30 cellular contexts compared by ENCODE assay signal in genomic region chr4:5945171-5945570, GRCh38. TPM values are rescaled to one million over a fixed set of nuclear protein-coding genes. Genes with fewer than 3 reads are reported as not detected.
"Had no signal": no experiment of that assay in that cellular context is flagged by ENCODE, and none has a peak within 500 bp of the region (broad histone marks: within the 10 kb centered on the region; RNA-seq: fewer than 3 reads in every experiment).

No MANE protein-coding gene starts in this region.

- H3K9me3 ChIP-seq: gastrocnemius medialis had no signal

- H3K36me3 ChIP-seq: ascending aorta, breast epithelium, cardiac muscle cell, esophagus muscularis mucosa, gastrocnemius medialis, heart left ventricle had no signal

- H3K27me3 ChIP-seq: ascending aorta, cardiac muscle cell, foreskin keratinocyte had no signal

- ATAC-seq: activated CD4-positive, alpha-beta T cell treated with anti-CD3 and anti-CD28 coated beads for 36 hours; activated CD8-positive, alpha-beta memory T cell treated with anti-CD3 and anti-CD28 coated beads, Interleukin-2, amount 10 ng/mL, durations not matched to agents 7 days and 5 days; activated CD8-positive, alpha-beta T cell treated with anti-CD3 and anti-CD28 coated beads, Interleukin-2, amount 10 ng/mL, durations not matched to agents 7 days and 5 days; activated naive CD4-positive, alpha-beta T cell treated with anti-CD3 and anti-CD28 coated beads, Interleukin-2, amount 50 U/mL, for 72 hours; activated T-cell treated with anti-CD3 and anti-CD28 coated beads, Interleukin-2, amount 50 U/mL, for 72 hours; foreskin keratinocyte; gastrocnemius medialis; heart left ventricle had no signal

- H3K4me3 ChIP-seq: ascending aorta, breast epithelium, cardiac muscle cell, coronary artery, dorsolateral prefrontal cortex, esophagus muscularis mucosa, gastrocnemius medialis, heart left ventricle had no signal

- H3K4me1 ChIP-seq: ascending aorta, breast epithelium, esophagus muscularis mucosa, foreskin keratinocyte, gastrocnemius medialis, heart left ventricle had no signal

- H3K27ac ChIP-seq: ascending aorta, breast epithelium, cardiac muscle cell, coronary artery, dorsolateral prefrontal cortex, esophagus muscularis mucosa, foreskin keratinocyte, gastrocnemius medialis, heart left ventricle had no signal

- DNase-seq: activated CD4-positive, alpha-beta memory T cell treated with anti-CD3 and anti-CD28 coated beads for 36 hours; activated CD4-positive, alpha-beta T cell treated with anti-CD3 and anti-CD28 coated beads for 36 hours; activated CD4-positive, alpha-beta T cell treated with anti-CD3 and anti-CD28 coated beads, Interleukin-2, amount 10 ng/mL, durations not matched to agents 24 days and 14 days; activated CD4-positive, CD25-positive, alpha-beta regulatory T cell; activated CD4-positive, CD25-positive, alpha-beta regulatory T cell treated with anti-CD3 and anti-CD28 coated beads, Interleukin-2, amount 50 U/mL, for 72 hours; activated CD8-positive, alpha-beta memory T cell treated with anti-CD3 and anti-CD28 coated beads, Interleukin-2, amount 10 ng/mL, durations not matched to agents 7 days and 5 days; activated CD8-positive, alpha-beta memory T cell treated with anti-CD3 and anti-CD28 coated beads, Interleukin-2, amount 50 U/mL, for 48 hours; activated CD8-positive, alpha-beta T cell treated with anti-CD3 and anti-CD28 coated beads, Interleukin-2, amount 10 ng/mL, durations not matched to agents 7 days and 5 days; activated gamma-delta T cell; activated naive CD4-positive, alpha-beta T cell; activated naive CD4-positive, alpha-beta T cell treated with anti-CD3 and anti-CD28 coated beads, Interleukin-2, amount 10 ng/mL, durations not matched to agents 7 days and 5 days; activated naive CD8-positive, alpha-beta T cell treated with anti-CD3 and anti-CD28 coated beads, Interleukin-2, amount 10 ng/mL, durations not matched to agents 7 days and 5 days; activated T-cell treated with anti-CD3 and anti-CD28 coated beads for 4 hours; activated T-cell treated with anti-CD3 and anti-CD28 coated beads, Interleukin-2, amount 50 U/mL, for 24 hours; activated T-cell treated with anti-CD3 and anti-CD28 coated beads, Interleukin-2, amount 50 U/mL, for 72 hours; dorsolateral prefrontal cortex; effector memory CD4-positive, alpha-beta T cell; erythroblast; foreskin keratinocyte; gastrocnemius medialis; glutamatergic neuron; heart left ventricle; T-helper 2 cell had no signal

RNA-seq across cellular contexts. Expression of gene CRMP1, which starts 52.3 kb away (rescaled TPM):
- total RNA-seq: activated CD4-positive, alpha-beta memory T cell treated with anti-CD3 and anti-CD28 coated beads for 36 hours; activated CD4-positive, alpha-beta T cell treated with anti-CD3 and anti-CD28 coated beads for 36 hours; activated CD4-positive, alpha-beta T cell treated with anti-CD3 and anti-CD28 coated beads, Interleukin-2, amount 10 ng/mL, durations not matched to agents 24 days and 14 days; activated CD8-positive, alpha-beta memory T cell treated with anti-CD3 and anti-CD28 coated beads for 36 hours; activated CD8-positive, alpha-beta T cell treated with anti-CD3 and anti-CD28 coated beads, Interleukin-2, amount 10 ng/mL, durations not matched to agents 7 days and 5 days; activated naive CD4-positive, alpha-beta T cell treated with anti-CD3 and anti-CD28 coated beads, Interleukin-2, amount 50 U/mL, for 72 hours; activated naive CD8-positive, alpha-beta T cell treated with anti-CD3 and anti-CD28 coated beads, Interleukin-2, amount 10 ng/mL, durations not matched to agents 7 days and 5 days; activated T-cell treated with anti-CD3 and anti-CD28 coated beads, Interleukin-2, amount 50 U/mL, for 72 hours; foreskin keratinocyte had no signal
- polyA plus RNA-seq: foreskin keratinocyte had no signal
